ENCODE assay signal across 10 cellular contexts in the genomic region with DNA sequence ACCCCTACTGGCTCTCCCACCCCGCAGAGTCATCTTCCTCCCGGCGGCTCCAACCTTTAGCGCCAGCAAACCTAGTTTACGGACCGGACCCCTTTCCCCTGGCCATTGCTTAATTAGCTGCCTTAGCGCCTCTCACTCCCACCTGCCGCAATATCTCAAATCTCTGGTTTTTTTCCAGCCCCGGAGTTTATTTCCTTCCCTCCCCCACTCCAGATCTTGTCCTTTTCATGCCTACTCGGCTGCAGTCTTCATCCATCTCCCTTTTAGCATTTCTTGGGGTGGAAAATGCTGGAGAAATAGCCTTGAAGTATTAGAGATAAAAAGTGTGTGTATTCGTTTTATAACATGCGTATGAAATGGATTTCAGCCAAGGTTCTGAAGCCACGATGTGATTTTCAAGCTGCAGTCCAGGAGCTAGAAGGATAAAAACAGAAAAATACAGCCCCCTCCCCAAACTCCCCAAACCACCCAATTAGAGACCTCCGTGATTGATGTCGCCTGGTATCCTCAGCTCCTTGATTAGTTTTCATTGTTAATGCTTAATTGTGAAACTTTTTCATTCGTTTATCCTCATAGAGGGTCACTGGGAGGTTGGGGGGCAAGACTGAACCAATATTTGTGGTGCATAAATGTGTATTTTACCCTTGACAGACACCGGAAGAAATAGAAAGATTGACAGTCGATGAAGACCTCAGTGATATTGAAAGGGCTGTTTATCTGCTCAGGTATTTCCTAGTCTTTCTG. TPM values are rescaled to one million over a fixed set of nuclear protein-coding genes. Genes with fewer than 3 reads are reported as not detected.
DNase-seq lines count a peak whose midpoint lies in the region; ATAC-seq and TF ChIP-seq lines count a peak whose summit lies in the region.
"Had no signal": no experiment of that assay in that cellular context is flagged by ENCODE, and none has a peak within 500 bp of the region (broad histone marks: within the 10 kb centered on the region; RNA-seq: fewer than 3 reads in every experiment).

No MANE protein-coding gene starts in this region.

- no peak for ATAC-seq in GM21529 (IDR thresholded peaks at IDR 0.05; ENCODE audit: unreplicated experiment)
- ATAC-seq in GM21717 (IDR thresholded peaks at IDR 0.05; ENCODE audit: unreplicated experiment) = no peak
- ATAC-seq in GM21526 (IDR thresholded peaks at IDR 0.05; ENCODE audit: low FRiP score, unreplicated experiment) = no peak

- peaks cover 18 to 33% (median 28%) of the 10 kb centered on the region in 3 donors for H3K4me1 Mint-ChIP-seq in CD8-positive, alpha-beta memory T cell
- peaks cover 21% of the 10 kb centered on the region for H3K4me1 Mint-ChIP-seq in neural progenitor cell

- peak overlapping the region; percentile 96 for H3K4me2 ChIP-seq in neural progenitor cell

- peak overlapping the region; percentile 60 for H3K9ac ChIP-seq in neural progenitor cell

- CTCF ChIA-PET in CD8-positive, alpha-beta memory T cell (lab: Charles Lee) = interaction anchor here (1.2 to 2.8 kb wide), 7 partner anchors 14 to 236 kb away, joined by 4 to 14 read pairs (median 5); no protein-coding TSS in a partner anchor

- H3K36me3 Mint-ChIP-seq in CD8-positive, alpha-beta memory T cell = no peaks in the 10 kb centered on the region
- H3K36me3 Mint-ChIP-seq in neural progenitor cell = no peaks in the 10 kb centered on the region

- H3K36me3 ChIP-seq in CD8-positive, alpha-beta memory T cell (ENCODE audit: insufficient read depth, low read length) = no peaks in the 10 kb centered on the region
- no peaks in the 10 kb centered on the region for H3K36me3 ChIP-seq in effector memory CD4-positive, alpha-beta T cell (ENCODE audit: control insufficient read depth, insufficient read depth, low read length)
- no peaks in the 10 kb centered on the region for H3K36me3 ChIP-seq in neural progenitor cell
- H3K36me3 ChIP-seq: pancreas had no signal

- no peak overlapping the region for H3K27ac ChIP-seq in CD8-positive, alpha-beta memory T cell (ENCODE audit: low read depth, low read length)
- H3K27ac ChIP-seq in effector memory CD4-positive, alpha-beta T cell (ENCODE audit: insufficient read depth, low read length, poor library complexity, severe bottlenecking) = no peak overlapping the region
- no peak overlapping the region for H3K27ac ChIP-seq in neural progenitor cell
- H3K27ac ChIP-seq: pancreas had no signal

- DNase-seq in CD8-positive, alpha-beta memory T cell = no peak
- peak; percentile 46 for DNase-seq in NCI-H2227 (lab: John Stamatoyannopoulos, UW; ENCODE audit: unreplicated experiment)
- DNase-seq in effector memory CD4-positive, alpha-beta T cell = no peak
- DNase-seq in neural progenitor cell (ENCODE audit: low spot score) = no peak
- no peak for DNase-seq in NOMO-1 (lab: John Stamatoyannopoulos, UW; ENCODE audit: unreplicated experiment in 2 of 2)
- DNase-seq: SIG-M5 had no signal

- H3K79me2 ChIP-seq in neural progenitor cell (ENCODE audit: low read depth) = peaks cover 57% of the 10 kb centered on the region

- POLR2A ChIA-PET in CD8-positive, alpha-beta memory T cell (lab: Charles Lee) = interaction anchor here (0.5 to 0.8 kb wide), 2 partner anchors 94 to 148 kb away, joined by 3 to 4 read pairs; a partner anchor contains a TSS

- H3K27me3 ChIP-seq in CD8-positive, alpha-beta memory T cell (ENCODE audit: insufficient read depth, low read length, poor library complexity, severe bottlenecking) = no peaks in the 10 kb centered on the region
- no peaks in the 10 kb centered on the region for H3K27me3 ChIP-seq in effector memory CD4-positive, alpha-beta T cell (replicated peaks; ENCODE audit: control insufficient read depth, insufficient read depth, low read length, poor library complexity, severe bottlenecking)
- peaks cover 20% of the 10 kb centered on the region for H3K27me3 ChIP-seq in neural progenitor cell

- H3K4me3 Mint-ChIP-seq in CD8-positive, alpha-beta memory T cell = peak overlapping the region; percentile 65 to 92 (median 68)
- peak overlapping the region; percentile 90 for H3K4me3 Mint-ChIP-seq in neural progenitor cell

- H3K4me1 ChIP-seq in CD8-positive, alpha-beta memory T cell (ENCODE audit: insufficient read depth, low read length) = peaks cover 10% of the 10 kb centered on the region
- peaks cover 20% of the 10 kb centered on the region for H3K4me1 ChIP-seq in effector memory CD4-positive, alpha-beta T cell (ENCODE audit: control insufficient read depth, insufficient read depth, low read length, poor library complexity, severe bottlenecking)
- peaks cover 38% of the 10 kb centered on the region for H3K4me1 ChIP-seq in neural progenitor cell
- H3K4me1 ChIP-seq: pancreas had no signal

- H3K27ac Mint-ChIP-seq in CD8-positive, alpha-beta memory T cell = peak overlapping the region in 4 of 8 donors; percentile 7 to 84 (median 30)
- no peak overlapping the region for H3K27ac Mint-ChIP-seq in neural progenitor cell

- no peaks in the 10 kb centered on the region for H3K9me3 ChIP-seq in CD8-positive, alpha-beta memory T cell (ENCODE audit: low read length)
- H3K9me3 ChIP-seq in effector memory CD4-positive, alpha-beta T cell (ENCODE audit: control insufficient read depth, low read length) = no peaks in the 10 kb centered on the region
- H3K9me3 ChIP-seq in neural progenitor cell (ENCODE audit: low read depth) = no peaks in the 10 kb centered on the region
- H3K9me3 ChIP-seq: pancreas had no signal

- peak overlapping the region; percentile 74 for H2AFZ ChIP-seq in neural progenitor cell (replicated peaks)

- peaks cover 31% of the 10 kb centered on the region for H3F3A ChIP-seq in neural progenitor cell (ENCODE audit: low read depth)

- TF ChIP-seq CTCF in neural progenitor cell (IDR thresholded peaks at IDR 0.05) = no peak

- H4K20me1 ChIP-seq in neural progenitor cell (ENCODE audit: low read depth) = peaks cover 12% of the 10 kb centered on the region

- no peaks in the 10 kb centered on the region for H3K9me3 Mint-ChIP-seq in CD8-positive, alpha-beta memory T cell
- no peaks in the 10 kb centered on the region for H3K9me3 Mint-ChIP-seq in neural progenitor cell

- H3K27me3 Mint-ChIP-seq in CD8-positive, alpha-beta memory T cell = peaks cover 26 to 44% of the 10 kb centered on the region in 2 donors
- H3K27me3 Mint-ChIP-seq in neural progenitor cell (ENCODE audit: insufficient read depth, low read depth) = peaks cover 14% of the 10 kb centered on the region

- no peak overlapping the region for H3K4me3 ChIP-seq in CD8-positive, alpha-beta memory T cell (ENCODE audit: low read length)
- peak overlapping the region; percentile 58 for H3K4me3 ChIP-seq in effector memory CD4-positive, alpha-beta T cell (ENCODE audit: insufficient read depth, low read depth, low read length, poor library complexity, severe bottlenecking)
- peak overlapping the region; percentile 97 for H3K4me3 ChIP-seq in neural progenitor cell

RNA-seq across cellular contexts. Expression of a gene that starts 1.5 kb away (rescaled TPM):
- total RNA-seq in CD8-positive, alpha-beta memory T cell = 1 to 10 TPM; 1.2 to 1.8 TPM
- 0.17 TPM for polyA plus RNA-seq in CD8-positive, alpha-beta memory T cell
- total RNA-seq in neural progenitor cell (ENCODE audit: low replicate concordance) = 25.5 and 27.8 TPM in 2 replicates

RNA-seq across cellular contexts. Expression of a gene that starts 46.2 kb away (rescaled TPM):
- 10 to 100 TPM; 55.9 to 58.5 TPM for total RNA-seq in CD8-positive, alpha-beta memory T cell
- 95.5 TPM for polyA plus RNA-seq in CD8-positive, alpha-beta memory T cell
- total RNA-seq in neural progenitor cell (ENCODE audit: low replicate concordance) = 24.7 and 73.7 TPM in 2 replicates
